9 cellular contexts compared by ENCODE assay signal in genomic region chr11:95074806-95075563, GRCh38. TPM values are rescaled to one million over a fixed set of nuclear protein-coding genes. Genes with fewer than 3 reads are reported as not detected.
A peak's percentile ranks its signal among the peaks of the same experiment; 100 is the strongest.
DNase-seq lines count a peak whose midpoint lies in the region; ATAC-seq, FAIRE-seq and TF ChIP-seq lines count a peak whose summit lies in the region.
"Had no signal": no experiment of that assay in that cellular context is flagged by ENCODE, and none has a peak within 500 bp of the region (broad histone marks: within the 10 kb centered on the region; RNA-seq: fewer than 3 reads in every experiment).

No MANE protein-coding gene starts in this region.

- no peaks in the 10 kb centered on the region for H4K20me1 ChIP-seq in PC-9 (ENCODE audit: insufficient read depth)

- no TSS peak for BruUV-seq in PC-9 (replicated peaks; lab: Mats Ljungman, UMichigan)

- peaks cover 12% of the 10 kb centered on the region for H3F3A ChIP-seq in PC-9 (ENCODE audit: insufficient read depth, low read depth)

- CTCF ChIA-PET in PC-9 (lab: Charles Lee) = interaction anchor here (0.6 kb wide), 1 partner anchor 1154 kb away, joined by 6 read pairs; no protein-coding TSS in a partner anchor

- peaks cover 53% of the 10 kb centered on the region for H3K4me1 ChIP-seq in PC-9 (replicated peaks; ENCODE audit: insufficient read depth)
- H3K4me1 ChIP-seq in prostate gland (replicated peaks) = peaks cover 12% of the 10 kb centered on the region
- H3K4me1 ChIP-seq in esophagus muscularis mucosa = peaks cover 14 to 43% (median 38%) of the 10 kb centered on the region in 4 donors

- peak; percentile 74 for ATAC-seq in Right ventricle myocardium inferior

- no peak for TF ChIP-seq CTCF in PC-9 (conservative IDR thresholded peaks at IDR 0.05)
- TF ChIP-seq CTCF in prostate gland (IDR thresholded peaks at IDR 0.05) = no peak
- no peak for TF ChIP-seq CTCF in esophagus muscularis mucosa (IDR thresholded peaks at IDR 0.05)

- peak overlapping the region; percentile 62 for H3K4me2 ChIP-seq in PC-9

- H3K36me3 ChIP-seq in PC-9 (ENCODE audit: low read depth) (0 out of 2 replicates have a peak, but pooled peaks cover 5% of the 10 kb centered on the region), prostate gland (no peaks in the 10 kb centered on the region), esophagus muscularis mucosa (peaks cover 0 to 5% (median 0%) of the 10 kb centered on the region in 4 donors)

- H3K9me2 ChIP-seq in PC-9 (ENCODE audit: insufficient read depth) = peaks cover 5% of the 10 kb centered on the region; the same call in 1 of the 2 replicates

- no peak for TF ChIP-seq POLR2A in prostate gland (IDR thresholded peaks at IDR 0.05)
- no peak for TF ChIP-seq POLR2A in GM12891 (IDR thresholded peaks at IDR 0.05; ENCODE audit: low read depth, low read length)
- no peak for TF ChIP-seq POLR2A in esophagus muscularis mucosa (IDR thresholded peaks at IDR 0.05; ENCODE audit: low read depth)

- 28% methylated on average over 8 of the region's 8 CpGs for WGBS in prostate gland
- 47% methylated on average over 8 of the region's 8 CpGs for WGBS in esophagus muscularis mucosa

- no peak overlapping the region for H3K4me3 ChIP-seq in PC-9
- H3K4me3 ChIP-seq in prostate gland = no peak overlapping the region
- no peak overlapping the region for H3K4me3 ChIP-seq in esophagus muscularis mucosa

- H3K79me2 ChIP-seq in PC-9 (ENCODE audit: low read depth) = peaks cover 10% of the 10 kb centered on the region

- H3K27ac ChIP-seq in PC-9 (no peak overlapping the region), prostate gland (peak overlapping the region; percentile 42 to 70), esophagus muscularis mucosa (replicated peaks in 1 of 4) (peak overlapping the region in 1 of 4 donors; percentile 46)

- intact Hi-C loops in PC-9 (cut with micrococcal nuclease; ENCODE audit: unreplicated experiment) (no loop called here), Right ventricle myocardium inferior (cut with DNase I) (loop anchor here (5.0 to 10.0 kb wide), 2 partner anchors 260 to 692 kb away; no protein-coding TSS in a partner anchor), prostate gland (cut with DNase I) (loop anchor here (10.0 kb wide), 1 partner anchor 690 kb away; no protein-coding TSS in a partner anchor), esophagus muscularis mucosa (cut with DNase I) (loop anchor here (5.0 kb wide), 1 partner anchor 687 kb away; no protein-coding TSS in a partner anchor)

- no peak overlapping the region for H2AFZ ChIP-seq in PC-9

- no peak for TF ChIP-seq EP300 in esophagus muscularis mucosa (IDR thresholded peaks at IDR 0.05)

- H3K9me3 ChIP-seq in PC-9 (ENCODE audit: insufficient read depth, low read depth) = no peaks in the 10 kb centered on the region
- no peaks in the 10 kb centered on the region for H3K9me3 ChIP-seq in prostate gland
- H3K9me3 ChIP-seq in esophagus muscularis mucosa = no peaks in the 10 kb centered on the region

- H3K27me3 ChIP-seq in PC-9 (ENCODE audit: insufficient read depth, low read depth) (no peaks in the 10 kb centered on the region), prostate gland (replicated peaks; ENCODE audit: insufficient read depth) (no peaks in the 10 kb centered on the region), esophagus muscularis mucosa (no peaks in the 10 kb centered on the region)

- POLR2A ChIA-PET in PC-9 (lab: Charles Lee; ENCODE audit: unreplicated experiment) = interaction anchor here (0.8 kb wide), 1 partner anchor 8 kb away, joined by 4 read pairs; the partner anchor contains the start of gene SRSF8

- DNase-seq in DMS79 treated with DMSO at 0.1 percent for 48 hours (lab: John Stamatoyannopoulos, UW) (peak; percentile 91), PC-9 (peak; percentile 47 to 62), Right ventricle myocardium inferior (ENCODE audit: missing footprints) (peak; percentile 78), prostate gland (ENCODE audit: low spot score) (no peak), GM12891 (ENCODE audit: insufficient read length, low spot score) (no peak), esophagus muscularis mucosa (ENCODE audit: extremely low spot score) (no peak), OCI-M1 (lab: John Stamatoyannopoulos, UW) (no peak)
- DNase-seq in activated naive CD4-positive, alpha-beta T cell treated with Interleukin-2 at 50 U/mL for 16 hours = no peak
- DNase-seq: SIG-M5 had no signal

- FAIRE-seq in GM12891 (lab: Jason Lieb, UNC) = no peak

TF ChIP-seq in GM12891, 5 proteins besides CTCF, POLR2A, EP300 and RAD21:
- TF ChIP-seq PAX5 (IDR thresholded peaks at IDR 0.05; ENCODE audit: insufficient read depth, low read length, severe bottlenecking) (no peak), TAF1 (IDR thresholded peaks at IDR 0.05; ENCODE audit: low read depth, low read length) (no peak), POU2F2 (IDR thresholded peaks at IDR 0.05; ENCODE audit: low read depth, low read length) (no peak)

RNA-seq across cellular contexts. Expression of gene SRSF8, which starts 8.3 kb away (rescaled TPM):
- total RNA-seq in PC-9 (2021) = 22.9 and 24.2 TPM in 2 replicates
- 22.8 TPM for total RNA-seq in Right ventricle myocardium inferior
- total RNA-seq in prostate gland = 10 to 100 TPM; 40.4 to 46.1 TPM
- 21.7 TPM for polyA plus RNA-seq in GM12891 (2012; ENCODE audit: low read depth, missing spikeins)
- 10 to 100 TPM; 30.3 to 42.2 (median 34.8) TPM for total RNA-seq in esophagus muscularis mucosa

RNA-seq across cellular contexts. Expression of gene ENDOD1, which starts 14.7 kb away (rescaled TPM):
- total RNA-seq in PC-9 (2021) (8.0 and 8.1 TPM in 2 replicates), Right ventricle myocardium inferior (11.2 TPM), prostate gland (10 to 100 TPM; 49.6 to 79.8 TPM), esophagus muscularis mucosa (10 to 100 TPM; 37.6 to 43.2 (median 41.0) TPM)
- 6.6 TPM for polyA plus RNA-seq in GM12891 (2012; ENCODE audit: low read depth, missing spikeins)

RNA-seq across cellular contexts. Expression of gene KDM4F, which starts 25.8 kb away (rescaled TPM):
- total RNA-seq in PC-9 (2021) (not detected in 2 replicates), Right ventricle myocardium inferior (not detected), prostate gland (not detected), esophagus muscularis mucosa (not detected)
- not detected for polyA plus RNA-seq in GM12891 (2012; ENCODE audit: low read depth, missing spikeins)

RNA-seq across cellular contexts. Expression of gene KDM4E, which starts 49.9 kb away (rescaled TPM):
- total RNA-seq in PC-9 (2021) (not detected in 2 replicates), Right ventricle myocardium inferior (not detected), prostate gland (not detected), esophagus muscularis mucosa (not detected)
- polyA plus RNA-seq in GM12891 (2012; ENCODE audit: low read depth, missing spikeins) = not detected

Comparison
In these comparisons a context has a peak if more than half of its experiments do, and no peak if none do; other contexts are left out.
1. DNase-seq: peak in DMS79 treated with DMSO at 0.1 percent for 48 hours (single experiment), PC-9 (2 of 2) and Right ventricle myocardium inferior (single experiment); none in prostate gland (single experiment), GM12891 (single experiment), activated naive CD4-positive, alpha-beta T cell treated with Interleukin-2 at 50 U/mL for 16 hours (single experiment), esophagus muscularis mucosa (single experiment) and OCI-M1 (single experiment).